ENCODE assay signal across 10 cellular contexts in genomic region chr5:112684737-112685136, GRCh38. TPM values are rescaled to one million over a fixed set of nuclear protein-coding genes. Genes with fewer than 3 reads are reported as not detected.
DNase-seq lines count a peak whose midpoint lies in the region; ATAC-seq and TF ChIP-seq lines count a peak whose summit lies in the region.
"Had no signal": no experiment of that assay in that cellular context is flagged by ENCODE, and none has a peak within 500 bp of the region (broad histone marks: within the 10 kb centered on the region; RNA-seq: fewer than 3 reads in every experiment).

No MANE protein-coding gene starts in this region.

- H3K4me3 ChIP-seq in gastroesophageal sphincter (no peak overlapping the region), sigmoid colon (no peak overlapping the region), prostate gland (no peak overlapping the region)

- peak; percentile 88 for ATAC-seq in SK-N-SH treated with all-trans-retinoic acid at 6 μM for 48 hours
- peak; percentile 81 for ATAC-seq in gastroesophageal sphincter
- ATAC-seq in HG03045 (IDR thresholded peaks at IDR 0.05; ENCODE audit: unreplicated experiment) = no peak

- TF ChIP-seq CTCF in gastroesophageal sphincter (IDR thresholded peaks at IDR 0.05) (no peak), sigmoid colon (IDR thresholded peaks at IDR 0.05) (no peak), prostate gland (IDR thresholded peaks at IDR 0.05) (no peak)

- WGBS in gastroesophageal sphincter (ENCODE audit: low coverage in 1 of 2), 2 donors = 14 to 31% methylated on average over 4 of the region's 4 CpGs
- WGBS in sigmoid colon, 2 donors = 74 to 83% methylated on average over 4 of the region's 4 CpGs
- WGBS in prostate gland = 59% methylated on average over 4 of the region's 4 CpGs

- no peak for TF ChIP-seq POLR2A in gastroesophageal sphincter (IDR thresholded peaks at IDR 0.05)
- no peak for TF ChIP-seq POLR2A in sigmoid colon (IDR thresholded peaks at IDR 0.05)
- no peak for TF ChIP-seq POLR2A in prostate gland (IDR thresholded peaks at IDR 0.05)

- H3K27me3 ChIP-seq in gastroesophageal sphincter = no peaks in the 10 kb centered on the region
- no peaks in the 10 kb centered on the region for H3K27me3 ChIP-seq in sigmoid colon
- H3K27me3 ChIP-seq in prostate gland (replicated peaks; ENCODE audit: insufficient read depth) = no peaks in the 10 kb centered on the region

- TF ChIP-seq EP300 in gastroesophageal sphincter (IDR thresholded peaks at IDR 0.05) = no peak
- TF ChIP-seq EP300 in sigmoid colon (IDR thresholded peaks at IDR 0.05) = no peak

- H3K4me1 ChIP-seq in gastroesophageal sphincter (peaks cover 8 to 48% (median 22%) of the 10 kb centered on the region in 3 donors), sigmoid colon (peaks cover 0 to 47% (median 26%) of the 10 kb centered on the region in 4 donors), prostate gland (replicated peaks) (no peaks in the 10 kb centered on the region)
- H3K4me1 ChIP-seq: Caco-2 had no signal

- peaks cover 0 to 4% (median 0%) of the 10 kb centered on the region in 3 donors for H3K9me3 ChIP-seq in gastroesophageal sphincter
- H3K9me3 ChIP-seq in sigmoid colon = no peaks in the 10 kb centered on the region
- H3K9me3 ChIP-seq in prostate gland = no peaks in the 10 kb centered on the region
- H3K9me3 ChIP-seq: Caco-2 had no signal

- DNase-seq in GM04503 (ENCODE audit: low read depth) (peak; percentile 94), sigmoid colon (no peak), prostate gland (ENCODE audit: low spot score) (no peak), DMS 273 (lab: John Stamatoyannopoulos, UW; ENCODE audit: unreplicated experiment) (no peak), Kasumi-1 (lab: John Stamatoyannopoulos, UW) (no peak)
- DNase-seq: activated T-cell treated with anti-CD3 and anti-CD28 coated beads, Interleukin-2, amount 50 U/mL, for 24 hours; Caco-2 had no signal

- intact Hi-C loops in sigmoid colon (cut with DNase I) (no loop called here), prostate gland (cut with DNase I) (no loop called here)

- H3K27ac ChIP-seq in gastroesophageal sphincter = peak overlapping the region; percentile 76 to 84 (median 78)
- H3K27ac ChIP-seq in sigmoid colon = peak overlapping the region; percentile 42 to 88 (median 60)
- no peak overlapping the region for H3K27ac ChIP-seq in prostate gland

- H3K36me3 ChIP-seq in gastroesophageal sphincter (no peaks in the 10 kb centered on the region), sigmoid colon (no peaks in the 10 kb centered on the region), prostate gland (no peaks in the 10 kb centered on the region)

TF ChIP-seq in SK-N-SH treated with all-trans-retinoic acid at 6 μM for 48 hours, 23 proteins besides CTCF, POLR2A, EP300 and RAD21:
- TF ChIP-seq, protein P1, sequence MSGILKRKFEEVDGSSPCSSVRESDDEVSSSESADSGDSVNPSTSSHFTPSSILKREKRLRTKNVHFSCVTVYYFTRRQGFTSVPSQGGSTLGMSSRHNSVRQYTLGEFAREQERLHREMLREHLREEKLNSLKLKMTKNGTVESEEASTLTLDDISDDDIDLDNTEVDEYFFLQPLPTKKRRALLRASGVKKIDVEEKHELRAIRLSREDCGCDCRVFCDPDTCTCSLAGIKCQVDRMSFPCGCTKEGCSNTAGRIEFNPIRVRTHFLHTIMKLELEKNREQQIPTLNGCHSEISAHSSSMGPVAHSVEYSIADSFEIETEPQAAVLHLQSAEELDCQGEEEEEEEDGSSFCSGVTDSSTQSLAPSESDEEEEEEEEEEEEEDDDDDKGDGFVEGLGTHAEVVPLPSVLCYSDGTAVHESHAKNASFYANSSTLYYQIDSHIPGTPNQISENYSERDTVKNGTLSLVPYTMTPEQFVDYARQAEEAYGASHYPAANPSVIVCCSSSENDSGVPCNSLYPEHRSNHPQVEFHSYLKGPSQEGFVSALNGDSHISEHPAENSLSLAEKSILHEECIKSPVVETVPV (CRISPR knock-in tag; IDR thresholded peaks at IDR 0.05) = no peak
- peak; percentile 65 for TF ChIP-seq ISL1 (CRISPR knock-in tag; IDR thresholded peaks at IDR 0.05)

RNA-seq across cellular contexts. Expression of gene APC, which starts 52.9 kb away (rescaled TPM):
- 100 to 1,000 TPM in 2 of 4 donors, 10 to 100 TPM in 2; 77.3 to 172 (median 112) TPM for total RNA-seq in gastroesophageal sphincter
- total RNA-seq in sigmoid colon = 10 to 100 TPM; 46.1 to 81.4 (median 64.0) TPM
- 10 to 100 TPM in 1 of 3 donors, 1 to 10 TPM in 2; 2.4 to 10.4 (median 9.0) TPM for polyA plus RNA-seq in sigmoid colon
- total RNA-seq in prostate gland = 10 to 100 TPM; 37.6 to 84.1 TPM

Comparison
In these comparisons a context has a peak if more than half of its experiments do, and no peak if none do; other contexts are left out.
1. H3K27ac ChIP-seq: peak in gastroesophageal sphincter (4 of 4) and sigmoid colon (4 of 4); none in prostate gland (0 of 2).